In genomic region chr18:63579643-63580042, GRCh38 we compare ENCODE assay signal across 37 cellular contexts. TPM values are rescaled to one million over a fixed set of nuclear protein-coding genes. Genes with fewer than 3 reads are reported as not detected.
"Had no signal": no experiment of that assay in that cellular context is flagged by ENCODE, and none has a peak within 500 bp of the region (broad histone marks: within the 10 kb centered on the region; RNA-seq: fewer than 3 reads in every experiment).

No MANE protein-coding gene starts in this region.

- H3K9ac ChIP-seq: parathyroid adenoma had no signal

- H3K4me3 ChIP-seq: ascending aorta, gastroesophageal sphincter, psoas muscle, sigmoid colon, vagina had no signal

- DNase-seq: activated CD4-positive, alpha-beta memory T cell treated with anti-CD3 and anti-CD28 coated beads for 36 hours; activated CD4-positive, alpha-beta T cell treated with anti-CD3 and anti-CD28 coated beads, Interleukin-2, amount 10 ng/mL, durations not matched to agents 24 days and 14 days; activated CD4-positive, CD25-positive, alpha-beta regulatory T cell treated with anti-CD3 and anti-CD28 coated beads, Interleukin-2, amount 50 U/mL, for 72 hours; activated CD8-positive, alpha-beta memory T cell treated with anti-CD3 and anti-CD28 coated beads, Interleukin-2, amount 50 U/mL, for 4 hours; activated effector memory CD4-positive, alpha-beta T cell treated with anti-CD3 and anti-CD28 coated beads, Interleukin-2, amount 50 U/mL, for 16 hours; activated naive CD4-positive, alpha-beta T cell treated with anti-CD3 and anti-CD28 coated beads for 36 hours; activated naive CD8-positive, alpha-beta T cell treated with anti-CD3 and anti-CD28 coated beads for 36 hours; activated T-cell treated with anti-CD3 and anti-CD28 coated beads, Interleukin-2, amount 50 U/mL, for 1 hour; cortex of kidney; effector memory CD8-positive, alpha-beta T cell; head of caudate nucleus; hippocampal formation; immature natural killer cell; kidney; left colon; naive thymus-derived CD8-positive, alpha-beta T cell; occipital lobe; psoas muscle; sigmoid colon; small intestine; stimulated activated CD4-positive, alpha-beta T cell treated with anti-CD3 and anti-CD28 coated beads, Interleukin-4, amount 100 ng/mL, for 4 hours; stimulated activated CD8-positive, alpha-beta memory T cell treated with anti-CD3 and anti-CD28 coated beads, Interleukin-4, amount 100 ng/mL, for 48 hours; stimulated activated naive CD8-positive, alpha-beta T cell treated with anti-CD3 and anti-CD28 coated beads, Interleukin-15, amount 100 ng/mL, for 72 hours; substantia nigra had no signal

- H3K27me3 ChIP-seq: ascending aorta, gastroesophageal sphincter, sigmoid colon, vagina had no signal

- ATAC-seq: effector memory CD8-positive, alpha-beta T cell; gastroesophageal sphincter; left colon; naive thymus-derived CD8-positive, alpha-beta T cell; psoas muscle; stimulated activated memory B cell treated with anti-CD40 and anti-IgM and Interleukin-4, amounts not matched to agents 10 μg/mL and 1 μg/mL and 100 μg/mL, for 72 hours; stimulated activated naive CD8-positive, alpha-beta T cell treated with anti-CD3 and anti-CD28 coated beads, Interleukin-15, amount 100 ng/mL, for 72 hours had no signal

- H3K4me1 ChIP-seq: ascending aorta, gastroesophageal sphincter, parathyroid adenoma, psoas muscle had no signal

- H3K36me3 ChIP-seq: ascending aorta, gastroesophageal sphincter, sigmoid colon, vagina had no signal

- H3K27ac ChIP-seq: ascending aorta, gastroesophageal sphincter, parathyroid adenoma, psoas muscle, sigmoid colon, vagina had no signal

- H3K9me3 ChIP-seq: ascending aorta, gastroesophageal sphincter, psoas muscle, sigmoid colon, vagina had no signal

RNA-seq across cellular contexts. Expression of gene SERPINB13, which starts 7.5 kb away (rescaled TPM):
- total RNA-seq: activated CD4-positive, alpha-beta memory T cell treated with anti-CD3 and anti-CD28 coated beads for 36 hours; activated CD4-positive, alpha-beta T cell treated with anti-CD3 and anti-CD28 coated beads, Interleukin-2, amount 10 ng/mL, durations not matched to agents 24 days and 14 days; activated CD8-positive, alpha-beta memory T cell treated with anti-CD3 and anti-CD28 coated beads for 36 hours; activated naive CD4-positive, alpha-beta T cell treated with anti-CD3 and anti-CD28 coated beads for 36 hours; activated naive CD8-positive, alpha-beta T cell treated with anti-CD3 and anti-CD28 coated beads for 36 hours; activated T-helper 1 cell treated with anti-CD3 and anti-CD28 coated beads, Interleukin-12 subunit alpha, Interleukin-12 subunit beta, Interleukin-2, Interleukin-4 antibody, amounts not matched to agents 30 ng/mL and 10 ng/mL and 1 ng/mL, durations not matched to agents 14 hours and 24 hours and 36 hours; ascending aorta; cardiac septum; cerebellum; fibroblast of lung; fibroblast of villous mesenchyme; kidney; left colon; naive thymus-derived CD8-positive, alpha-beta T cell; neural crest cell; occipital lobe; psoas muscle; sigmoid colon had no signal

RNA-seq across cellular contexts. Expression of gene SERPINB12, which starts 37.5 kb away (rescaled TPM):
- total RNA-seq: activated CD4-positive, alpha-beta memory T cell treated with anti-CD3 and anti-CD28 coated beads for 36 hours; activated CD4-positive, alpha-beta T cell treated with anti-CD3 and anti-CD28 coated beads, Interleukin-2, amount 10 ng/mL, durations not matched to agents 24 days and 14 days; activated CD8-positive, alpha-beta memory T cell treated with anti-CD3 and anti-CD28 coated beads for 36 hours; activated naive CD4-positive, alpha-beta T cell treated with anti-CD3 and anti-CD28 coated beads for 36 hours; activated naive CD8-positive, alpha-beta T cell treated with anti-CD3 and anti-CD28 coated beads for 36 hours; activated T-helper 1 cell treated with anti-CD3 and anti-CD28 coated beads, Interleukin-12 subunit alpha, Interleukin-12 subunit beta, Interleukin-2, Interleukin-4 antibody, amounts not matched to agents 30 ng/mL and 10 ng/mL and 1 ng/mL, durations not matched to agents 14 hours and 24 hours and 36 hours; cardiac septum; cerebellum; fibroblast of lung; fibroblast of villous mesenchyme; gastroesophageal sphincter; kidney; left colon; mesothelial cell of epicardium; naive thymus-derived CD8-positive, alpha-beta T cell; neural crest cell; occipital lobe; psoas muscle; sigmoid colon had no signal
